8 cellular contexts compared by ENCODE assay signal in genomic region chrX:23907496-23908218, GRCh38. TPM values are rescaled to one million over a fixed set of nuclear protein-coding genes. Genes with fewer than 3 reads are reported as not detected.
DNase-seq lines count a peak whose midpoint lies in the region; ATAC-seq and TF ChIP-seq lines count a peak whose summit lies in the region.

Gene APOO, minus strand, starts transcription at chrX:23907938. Its CDS starts 236 bp downstream, at chrX:23907702.
A gene with protein sequence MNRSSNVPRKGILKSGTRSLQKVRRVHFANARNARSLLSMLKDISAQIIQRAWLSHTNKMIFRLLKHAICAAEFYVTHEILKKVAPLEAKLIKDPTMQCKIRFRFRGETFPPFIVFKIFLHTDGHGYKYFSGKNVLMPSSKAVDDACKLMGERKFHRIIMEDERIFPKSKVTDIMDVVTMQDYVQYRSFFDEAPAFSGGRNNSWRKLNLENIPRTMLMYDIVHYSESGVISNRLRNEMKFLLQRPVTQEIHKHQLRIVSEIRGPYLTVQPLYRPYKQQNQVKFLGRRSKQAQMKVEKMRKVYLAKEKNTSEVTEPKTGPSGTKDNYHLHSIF (plus strand): TSS chrX:23908006. CDS start chrX:23910303, 2,297 bp downstream.

- peaks cover 25% of the 10 kb centered on the region for H3K4me1 Mint-ChIP-seq in neural progenitor cell

- H3K4me3 ChIP-seq in H7 (ENCODE audit: insufficient read depth, low read depth, low read length), result peak within 1 kb of the TSS; percentile 60
- peak within 1 kb of the TSS; percentile 91 for H3K4me3 ChIP-seq in Loucy (ENCODE audit: low read length, poor library complexity, severe bottlenecking)
- H3K4me3 ChIP-seq in RWPE2 (ENCODE audit: severe bottlenecking), result peak within 1 kb of the TSS; percentile 44
- peak within 1 kb of the TSS; percentile 93 for H3K4me3 ChIP-seq in neural progenitor cell
- H3K4me3 ChIP-seq in subcutaneous abdominal adipose tissue (ENCODE audit: low read depth in 1 of 5, low read length in 5 of 5), result peak within 1 kb of the TSS; percentile 45 to 72 (median 61)

- TF ChIP-seq CTCF in Loucy (conservative IDR thresholded peaks at IDR 0.05; ENCODE audit: low read length) (peak; percentile 57), RWPE2 (IDR thresholded peaks at IDR 0.05; ENCODE audit: poor library complexity, severe bottlenecking) (peak; percentile 82), neural progenitor cell (IDR thresholded peaks at IDR 0.05) (peak; percentile 83)

- H3K27ac ChIP-seq in RWPE2 (ENCODE audit: poor library complexity, severe bottlenecking), result peak within 1 kb of the TSS; percentile 80
- peak within 1 kb of the TSS; percentile 42 for H3K27ac ChIP-seq in neural progenitor cell
- peak within 1 kb of the TSS; percentile 69 for H3K27ac ChIP-seq in subcutaneous abdominal adipose tissue (ENCODE audit: low read depth, low read length)

- peak within 1 kb of the TSS; percentile 94 for H3K4me3 Mint-ChIP-seq in neural progenitor cell

- no peaks in the 10 kb centered on the region for H3K9me2 ChIP-seq in Loucy (replicated peaks; ENCODE audit: low read depth, low read length)

- peaks cover 4% of the 10 kb centered on the region for H3K36me3 Mint-ChIP-seq in neural progenitor cell

- H3K27me3 Mint-ChIP-seq in neural progenitor cell (ENCODE audit: insufficient read depth, low read depth), result peaks cover 5% of the 10 kb centered on the region

- H3K9me3 ChIP-seq in Loucy (ENCODE audit: insufficient read depth, low read depth, low read length) (no peaks in the 10 kb centered on the region), RWPE2 (ENCODE audit: severe bottlenecking) (no peaks in the 10 kb centered on the region), neural progenitor cell (ENCODE audit: low read depth) (no peaks in the 10 kb centered on the region), subcutaneous abdominal adipose tissue (ENCODE audit: control insufficient read depth in 5 of 5, low read length in 5 of 5) (no peaks in the 10 kb centered on the region)

- peak within 1 kb of the TSS; percentile 96 for H3K27ac Mint-ChIP-seq in neural progenitor cell

- H3K36me3 ChIP-seq in H7 (replicated peaks; ENCODE audit: control insufficient read depth, insufficient read depth, low read length), result no peaks in the 10 kb centered on the region
- no peaks in the 10 kb centered on the region for H3K36me3 ChIP-seq in Loucy (ENCODE audit: insufficient read depth, low read length)
- H3K36me3 ChIP-seq in RWPE2 (ENCODE audit: low read depth), result no peaks in the 10 kb centered on the region
- H3K36me3 ChIP-seq in neural progenitor cell, result no peaks in the 10 kb centered on the region
- H3K36me3 ChIP-seq in subcutaneous abdominal adipose tissue (ENCODE audit: control insufficient read depth in 5 of 5, insufficient read depth in 5 of 5, low read length in 5 of 5), result no peaks in the 10 kb centered on the region

- H4K20me1 ChIP-seq in Loucy (ENCODE audit: insufficient read depth, low read length, poor library complexity, severe bottlenecking) (no peaks in the 10 kb centered on the region), neural progenitor cell (ENCODE audit: low read depth) (peaks cover 5% of the 10 kb centered on the region)

- H2AFZ ChIP-seq in Loucy (ENCODE audit: low read length) (peak within 1 kb of the TSS; percentile 90), neural progenitor cell (replicated peaks) (peak within 1 kb of the TSS; percentile 89)

- H3K9ac ChIP-seq in Loucy (ENCODE audit: low read depth, low read length, poor library complexity, severe bottlenecking) (peak within 1 kb of the TSS; percentile 85), neural progenitor cell (peak within 1 kb of the TSS; percentile 49), subcutaneous abdominal adipose tissue (ENCODE audit: low read length in 5 of 5) (peak within 1 kb of the TSS in 4 of 5 donors; percentile 45 to 71 (median 53))

- ATAC-seq in RWPE2 (ENCODE audit: low read depth), result peak; percentile 95

- H3K9me3 Mint-ChIP-seq in neural progenitor cell, result no peaks in the 10 kb centered on the region

- peaks cover 11% of the 10 kb centered on the region for H3K4me1 ChIP-seq in Loucy (ENCODE audit: insufficient read depth, low read length, poor library complexity, severe bottlenecking)
- H3K4me1 ChIP-seq in RWPE2 (ENCODE audit: insufficient read depth, poor library complexity, severe bottlenecking), result peaks cover 3% of the 10 kb centered on the region
- peaks cover 9% of the 10 kb centered on the region for H3K4me1 ChIP-seq in neural progenitor cell
- H3K4me1 ChIP-seq in subcutaneous abdominal adipose tissue (ENCODE audit: control insufficient read depth in 5 of 5, insufficient read depth in 5 of 5, low read length in 5 of 5), result peaks cover 0 to 6% (median 3%) of the 10 kb centered on the region in 5 donors

- H3F3A ChIP-seq in Loucy (ENCODE audit: low read depth) (no peaks in the 10 kb centered on the region), neural progenitor cell (ENCODE audit: low read depth) (peaks cover 45% of the 10 kb centered on the region)

- in situ Hi-C loops in G401 (cut with HindIII; ENCODE audit: low sequenced_read_pairs), result no loop called here

- H3K4me2 ChIP-seq in Loucy (ENCODE audit: low read depth, low read length, poor library complexity, severe bottlenecking), result peak within 1 kb of the TSS; percentile 75
- H3K4me2 ChIP-seq in neural progenitor cell, result peak within 1 kb of the TSS; percentile 99

- H3K79me2 ChIP-seq in Loucy (ENCODE audit: insufficient read depth, low read length) (peaks cover 5% of the 10 kb centered on the region), neural progenitor cell (ENCODE audit: low read depth) (peaks cover 19% of the 10 kb centered on the region)

- DNase-seq in G401 (ENCODE audit: low spot score), result peak; percentile 89
- peak; percentile 96 for DNase-seq in H7
- DNase-seq in RWPE2 (ENCODE audit: low spot score), result peak; percentile 80
- peak; percentile 96 for DNase-seq in activated effector memory CD4-positive, alpha-beta T cell treated with anti-CD3 and anti-CD28 coated beads, Interleukin-2, amount 50 U/mL, for 16 hours
- peak; percentile 83 for DNase-seq in fibroblast of the conjunctiva (ENCODE audit: low read depth)
- DNase-seq in neural progenitor cell (ENCODE audit: low spot score), result peak; percentile 99

- no peaks in the 10 kb centered on the region for H3K27me3 ChIP-seq in H7 (ENCODE audit: control insufficient read depth, insufficient read depth, low read length)
- no peaks in the 10 kb centered on the region for H3K27me3 ChIP-seq in Loucy (ENCODE audit: insufficient read depth, low read length, poor library complexity, severe bottlenecking)
- H3K27me3 ChIP-seq in RWPE2 (ENCODE audit: insufficient read depth, poor library complexity, severe bottlenecking), result no peaks in the 10 kb centered on the region
- H3K27me3 ChIP-seq in neural progenitor cell, result no peaks in the 10 kb centered on the region
- H3K27me3 ChIP-seq in subcutaneous abdominal adipose tissue (ENCODE audit: control insufficient read depth in 5 of 5, insufficient read depth in 4 of 5, low read length in 5 of 5), result no peaks in the 10 kb centered on the region

RNA-seq across cellular contexts. Expression of gene APOO, which starts in this region (rescaled TPM):
- 21.0 and 21.9 TPM in 2 replicates for total RNA-seq in G401 (2014; rRNA removed; shearing (Covaris generic))
- total RNA-seq in H7 (2014; rRNA removed; shearing (Covaris generic)), result 72.0 and 72.2 TPM in 2 replicates
- total RNA-seq in neural progenitor cell (ENCODE audit: low replicate concordance), result 44.2 and 81.0 TPM in 2 replicates

RNA-seq across cellular contexts. Expression of the second gene that starts in this region (rescaled TPM):
- total RNA-seq in G401 (2014; rRNA removed; shearing (Covaris generic)), result not detected in 2 replicates
- 0.07 TPM in 1 of 2 replicates, not detected in the other for total RNA-seq in H7 (2014; rRNA removed; shearing (Covaris generic))
- total RNA-seq in neural progenitor cell (ENCODE audit: low replicate concordance), result not detected in 2 replicates

Comparison
In these comparisons a context has a peak if more than half of its experiments do, and no peak if none do; other contexts are left out.
1. Peak in every context shown above with its lines: DNase-seq, ATAC-seq, H3K4me3 ChIP-seq and H3K27ac ChIP-seq.